ENCODE assay signal across 9 cellular contexts in the genomic region with DNA sequence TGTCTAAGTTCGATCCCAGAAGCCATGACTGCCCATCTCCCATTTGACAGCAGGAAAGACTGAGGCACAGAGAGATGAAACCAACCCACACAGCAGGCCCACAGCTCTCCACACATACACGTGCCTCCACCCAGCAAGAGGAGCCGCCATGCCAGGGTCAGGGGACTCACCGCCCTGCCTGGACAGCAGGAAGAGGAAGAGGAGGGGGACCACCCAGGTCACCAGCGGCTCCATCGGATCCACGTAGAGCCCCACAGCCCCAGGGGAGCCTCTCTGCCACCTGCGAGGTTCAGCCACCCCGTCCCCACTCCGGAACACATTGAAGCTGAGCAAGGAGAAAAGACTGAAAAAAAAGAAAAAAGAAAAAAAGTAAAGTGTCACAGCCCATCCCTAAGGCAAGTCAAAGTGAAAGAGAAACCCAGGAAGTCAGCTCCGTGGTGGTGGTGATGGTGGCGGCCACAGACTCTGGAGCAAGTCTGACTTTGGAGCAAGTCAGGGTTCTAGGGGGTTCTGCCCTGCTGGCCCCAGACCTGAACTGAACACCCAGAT. TPM values are rescaled to one million over a fixed set of nuclear protein-coding genes. Genes with fewer than 3 reads are reported as not detected.
DNase-seq lines count a peak whose midpoint lies in the region; ATAC-seq, FAIRE-seq and TF ChIP-seq lines count a peak whose summit lies in the region.
"Had no signal": no experiment of that assay in that cellular context is flagged by ENCODE, and none has a peak within 500 bp of the region (broad histone marks: within the 10 kb centered on the region; RNA-seq: fewer than 3 reads in every experiment).

A gene (minus strand): TSS at position 345 of the 549 bp plus-strand sequence. CDS start 111 bp downstream, at position 234.

- H3K27me3 ChIP-seq in liver (ENCODE audit: control insufficient read depth in 4 of 4, insufficient read depth in 4 of 4, low read length in 3 of 4) (no peaks in the 10 kb centered on the region), thoracic aorta (replicated peaks; ENCODE audit: insufficient read depth) (no peaks in the 10 kb centered on the region)

- WGBS in liver, result 48% methylated on average over 12 of the region's 12 CpGs

- H3K4me1 ChIP-seq in liver (ENCODE audit: control insufficient read depth in 4 of 4, insufficient read depth in 4 of 4, low read length in 3 of 4) (peaks cover 0 to 2% (median 0%) of the 10 kb centered on the region in 4 donors), thoracic aorta (ENCODE audit: control insufficient read depth in 1 of 2, low read depth in 2 of 2) (peaks cover 17 to 21% of the 10 kb centered on the region in 2 donors)

- TF ChIP-seq RAD21 in liver (IDR thresholded peaks at IDR 0.05), result no peak

- no peaks in the 10 kb centered on the region for H3K36me3 ChIP-seq in liver (ENCODE audit: control insufficient read depth in 4 of 4, insufficient read depth in 3 of 4, low read depth in 1 of 4, low read length in 3 of 4)
- no peaks in the 10 kb centered on the region for H3K36me3 ChIP-seq in thoracic aorta

- TF ChIP-seq CTCF in liver (IDR thresholded peaks at IDR 0.05; ENCODE audit: low read depth, low read length, missing input control), result no peak
- TF ChIP-seq CTCF in thoracic aorta (IDR thresholded peaks at IDR 0.05), result no peak

- peak within 1 kb of the TSS in 1 of 2 donors; percentile 4 for H3K27ac ChIP-seq in liver (ENCODE audit: low read depth in 1 of 2, low read length in 2 of 2)
- no peak within 1 kb of the TSS for H3K27ac ChIP-seq in thoracic aorta

- ATAC-seq in thoracic aorta (ENCODE audit: insufficient number of reproducible peaks, low FRiP score, low read depth) (no peak), GM18858 (IDR thresholded peaks at IDR 0.05; ENCODE audit: unreplicated experiment) (no peak)

- H3K4me3 ChIP-seq in liver (ENCODE audit: low read depth in 1 of 3, low read length in 3 of 3) (peak within 1 kb of the TSS in 2 of 3 donors; percentile 7 to 39), thoracic aorta (peak within 1 kb of the TSS; percentile 68)

- H3K9ac ChIP-seq in liver (ENCODE audit: low read depth in 1 of 2, low read length in 2 of 2), result peak within 1 kb of the TSS in 1 of 2 donors; percentile 16

- H3K9me3 ChIP-seq in liver (ENCODE audit: control insufficient read depth in 4 of 4, low read length in 3 of 4), result no peaks in the 10 kb centered on the region
- H3K9me3 ChIP-seq in thoracic aorta, result no peaks in the 10 kb centered on the region

- DNase-seq in NK-92 treated with Interleukin-12 subunit alpha and Interleukin-12 subunit beta, amount 100 ng/mL, for 24 hours (lab: John Stamatoyannopoulos, UW), result peak; percentile 31
- DNase-seq in NK-92 (lab: John Stamatoyannopoulos, UW; ENCODE audit: unreplicated experiment), result no peak
- DNase-seq in activated T-cell treated with anti-CD3 and anti-CD28 coated beads for 4 hours, result peak; percentile 39
- DNase-seq in thoracic aorta (ENCODE audit: low spot score), result no peak
- no peak for DNase-seq in DMS 273 treated with DMSO at 0.1 percent for 48 hours (lab: John Stamatoyannopoulos, UW)
- DNase-seq in frontal cortex (ENCODE audit: low spot score in 2 of 2), result no peak

- FAIRE-seq in frontal cortex (lab: Jason Lieb, UNC), result no peak
- FAIRE-seq: A204.1 had no signal

TF ChIP-seq in liver, 16 proteins besides CTCF, POLR2A, EP300 and RAD21:
- TF ChIP-seq YY1 (IDR thresholded peaks at IDR 0.05), result no peak
- no peak for TF ChIP-seq GABPA (IDR thresholded peaks at IDR 0.05 in 1 of 2, conservative IDR thresholded peaks at IDR 0.05 in 1 of 2)
- no peak for TF ChIP-seq SP1 (IDR thresholded peaks at IDR 0.05)
- TF ChIP-seq, protein P1, sequence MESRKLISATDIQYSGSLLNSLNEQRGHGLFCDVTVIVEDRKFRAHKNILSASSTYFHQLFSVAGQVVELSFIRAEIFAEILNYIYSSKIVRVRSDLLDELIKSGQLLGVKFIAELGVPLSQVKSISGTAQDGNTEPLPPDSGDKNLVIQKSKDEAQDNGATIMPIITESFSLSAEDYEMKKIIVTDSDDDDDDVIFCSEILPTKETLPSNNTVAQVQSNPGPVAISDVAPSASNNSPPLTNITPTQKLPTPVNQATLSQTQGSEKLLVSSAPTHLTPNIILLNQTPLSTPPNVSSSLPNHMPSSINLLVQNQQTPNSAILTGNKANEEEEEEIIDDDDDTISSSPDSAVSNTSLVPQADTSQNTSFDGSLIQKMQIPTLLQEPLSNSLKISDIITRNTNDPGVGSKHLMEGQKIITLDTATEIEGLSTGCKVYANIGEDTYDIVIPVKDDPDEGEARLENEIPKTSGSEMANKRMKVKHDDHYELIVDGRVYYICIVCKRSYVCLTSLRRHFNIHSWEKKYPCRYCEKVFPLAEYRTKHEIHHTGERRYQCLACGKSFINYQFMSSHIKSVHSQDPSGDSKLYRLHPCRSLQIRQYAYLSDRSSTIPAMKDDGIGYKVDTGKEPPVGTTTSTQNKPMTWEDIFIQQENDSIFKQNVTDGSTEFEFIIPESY (IDR thresholded peaks at IDR 0.05), result no peak

RNA-seq across cellular contexts. Expression of the gene that starts here (rescaled TPM):
- total RNA-seq in liver, result 1 to 10 TPM; 1.3 to 2.4 TPM
- polyA plus RNA-seq in liver, result under 1 TPM; 0.43 to 0.90 TPM
- 1 to 10 TPM; 1.6 to 5.4 TPM for total RNA-seq in thoracic aorta
- total RNA-seq in frontal cortex, result 0.41 TPM

Comparison
In these comparisons a context has a peak if more than half of its experiments do, and no peak if none do; other contexts are left out.
1. DNase-seq: peak in NK-92 treated with Interleukin-12 subunit alpha and Interleukin-12 subunit beta, amount 100 ng/mL, for 24 hours (single experiment) and activated T-cell treated with anti-CD3 and anti-CD28 coated beads for 4 hours (single experiment); none in NK-92 (single experiment), thoracic aorta (single experiment), DMS 273 treated with DMSO at 0.1 percent for 48 hours (single experiment) and frontal cortex (0 of 2).